ENCODE assay signal across 8 cellular contexts in the genomic region with DNA sequence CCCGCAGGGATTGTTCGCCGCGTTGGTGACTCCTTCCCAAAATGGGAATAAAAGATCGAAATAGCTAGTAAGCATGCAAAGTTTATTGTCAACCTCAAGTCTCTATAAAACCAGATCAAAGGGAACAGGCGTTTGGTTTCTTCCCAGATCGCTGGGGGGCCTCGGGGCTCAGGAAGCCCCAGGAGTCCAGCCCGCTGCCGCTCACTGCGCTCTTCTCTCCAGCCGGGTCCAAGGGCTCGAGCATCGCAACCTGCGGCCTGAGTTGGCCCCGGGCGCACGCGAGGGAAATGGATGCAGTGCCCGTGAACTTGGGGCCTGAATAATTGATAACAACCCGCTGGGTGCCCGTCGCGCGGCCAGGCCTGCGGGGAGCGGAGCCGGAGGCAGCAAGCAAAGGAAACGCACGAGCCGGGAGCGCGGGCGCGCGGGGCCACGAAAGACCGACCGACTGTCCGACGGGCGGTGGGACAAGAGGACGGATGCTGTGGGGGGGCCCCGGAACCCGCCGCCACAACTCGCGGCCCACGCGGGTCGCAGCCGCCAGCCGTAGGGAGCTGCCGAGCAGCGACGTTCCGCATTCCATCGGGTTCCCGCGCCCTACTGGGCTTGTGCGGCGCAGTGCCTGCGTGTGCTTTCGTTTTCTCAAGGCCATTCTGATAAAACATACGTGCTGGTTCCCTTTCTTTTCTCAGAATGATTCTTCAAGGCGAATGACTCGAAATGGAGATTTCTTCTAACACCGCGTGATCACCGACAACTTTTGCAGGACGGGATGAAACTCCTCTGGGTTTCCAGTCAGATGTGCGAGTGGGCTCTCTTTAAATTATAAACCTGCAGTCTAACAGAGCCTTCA. TPM values are rescaled to one million over a fixed set of nuclear protein-coding genes. Genes with fewer than 3 reads are reported as not detected.
DNase-seq lines count a peak whose midpoint lies in the region; ATAC-seq, FAIRE-seq and TF ChIP-seq lines count a peak whose summit lies in the region.

No MANE protein-coding gene starts in this region.

- H3K4me3 ChIP-seq in DOHH2 (ENCODE audit: low read length), result no peak overlapping the region
- H3K4me3 ChIP-seq in MM.1S (ENCODE audit: low read length), result peak overlapping the region; percentile 56
- peak overlapping the region; percentile 42 to 48 for H3K4me3 ChIP-seq in body of pancreas
- peak overlapping the region; percentile 52 to 63 for H3K4me3 ChIP-seq in kidney (ENCODE audit: low read length in 2 of 2)

- H3K27me3 ChIP-seq in DOHH2 (ENCODE audit: control insufficient read depth, low read length), result peaks cover 54% of the 10 kb centered on the region
- peaks cover 18% of the 10 kb centered on the region for H3K27me3 ChIP-seq in MM.1S (replicated peaks; ENCODE audit: insufficient read depth, low read length)
- no peaks in the 10 kb centered on the region for H3K27me3 ChIP-seq in body of pancreas

- H4K20me1 ChIP-seq in DOHH2 (ENCODE audit: control insufficient read depth, insufficient read depth, low read depth, low read length), result 0 out of 2 replicates have a peak, but pooled peaks cover 7% of the 10 kb centered on the region
- H4K20me1 ChIP-seq in MM.1S (ENCODE audit: insufficient read depth, low read length), result no peaks in the 10 kb centered on the region

- intact Hi-C loops in body of pancreas (cut with DNase I) (no loop called here), kidney (cut with DNase I) (no loop called here)

- H3K4me1 ChIP-seq in DOHH2 (ENCODE audit: control insufficient read depth, low read length), result no peaks in the 10 kb centered on the region
- no peaks in the 10 kb centered on the region for H3K4me1 ChIP-seq in MM.1S (ENCODE audit: low read length)
- peaks cover 16% of the 10 kb centered on the region for H3K4me1 ChIP-seq in body of pancreas
- H3K4me1 ChIP-seq in kidney (ENCODE audit: control insufficient read depth in 1 of 2, insufficient read depth in 1 of 2, low read depth in 1 of 2, low read length in 2 of 2), result peaks cover 0 to 4% of the 10 kb centered on the region in 2 donors

- peak; percentile 50 to 77 (median 65) for TF ChIP-seq POLR2A in body of pancreas (IDR thresholded peaks at IDR 0.05)

- H3K4me2 ChIP-seq in DOHH2 (ENCODE audit: low read length) (peak overlapping the region; percentile 24; the same call in 1 of the 2 replicates), MM.1S (ENCODE audit: low read depth, low read length) (peak overlapping the region; percentile 86)

- peak; percentile 28 for DNase-seq in MM.1S
- DNase-seq in body of pancreas, result peak; percentile 67 to 76 (median 72)
- peak; percentile 86 for DNase-seq in kidney
- DNase-seq in stimulated activated CD4-positive, alpha-beta T cell treated with anti-CD3 and anti-CD28 coated beads, Interleukin-1b, Interleukin-23, amount 100 ng/mL, for 48 hours, result peak; percentile 32
- no peak for DNase-seq in NCI-H446 treated with DMSO at 0.1 percent for 48 hours (lab: John Stamatoyannopoulos, UW)
- DNase-seq in HUDEP-2 (lab: John Stamatoyannopoulos, UW; ENCODE audit: unreplicated experiment in 76 of 76), result no peak

- H3K9me2 ChIP-seq in DOHH2 (replicated peaks; ENCODE audit: control insufficient read depth, low read length) (no peaks in the 10 kb centered on the region), MM.1S (replicated peaks; ENCODE audit: insufficient read depth, low read length) (no peaks in the 10 kb centered on the region)

- peak; percentile 87 for ATAC-seq in body of pancreas
- no peak for ATAC-seq in HG02678 (IDR thresholded peaks at IDR 0.05; ENCODE audit: unreplicated experiment)

- peak overlapping the region; percentile 56 for H2AFZ ChIP-seq in MM.1S (ENCODE audit: low read length)

- no peak for TF ChIP-seq CTCF in DOHH2 (IDR thresholded peaks at IDR 0.05; ENCODE audit: low read depth, low read length, poor library complexity, severe bottlenecking)
- no peak for TF ChIP-seq CTCF in MM.1S (IDR thresholded peaks at IDR 0.05; ENCODE audit: low read length)
- TF ChIP-seq CTCF in body of pancreas (IDR thresholded peaks at IDR 0.05), result peak in 2 of 7 experiments; percentile 16 to 17
- no peak for TF ChIP-seq CTCF in kidney (IDR thresholded peaks at IDR 0.05; ENCODE audit: borderline replicate concordance, extremely low read depth, insufficient read depth)

- H3K27ac ChIP-seq in DOHH2 (ENCODE audit: low read depth, low read length) (no peak overlapping the region), MM.1S (ENCODE audit: low read length) (no peak overlapping the region), body of pancreas (peak overlapping the region in 3 of 4 donors; percentile 24 to 68 (median 30)), kidney (ENCODE audit: low read depth in 2 of 2, low read length in 2 of 2) (peak overlapping the region in 1 of 2 donors; percentile 36)

- H3K36me3 ChIP-seq in DOHH2 (ENCODE audit: control insufficient read depth, low read length) (no peaks in the 10 kb centered on the region), MM.1S (replicated peaks; ENCODE audit: insufficient read depth, low read length) (no peaks in the 10 kb centered on the region), body of pancreas (replicated peaks in 1 of 2; ENCODE audit: insufficient read depth in 1 of 2, low read depth in 2 of 2) (no peaks in the 10 kb centered on the region), kidney (ENCODE audit: control insufficient read depth in 1 of 2, insufficient read depth in 2 of 2, low read length in 2 of 2) (no peaks in the 10 kb centered on the region)

- FAIRE-seq in kidney (lab: Jason Lieb, UNC), result no peak

- H3F3A ChIP-seq in DOHH2 (ENCODE audit: control insufficient read depth, insufficient read depth) (no peaks in the 10 kb centered on the region), MM.1S (ENCODE audit: insufficient read depth, low read length) (no peaks in the 10 kb centered on the region)

- H3K9me3 ChIP-seq in DOHH2 (ENCODE audit: control insufficient read depth, insufficient read depth, low read length) (no peaks in the 10 kb centered on the region), MM.1S (replicated peaks; ENCODE audit: insufficient read depth, low read length) (no peaks in the 10 kb centered on the region), body of pancreas (no peaks in the 10 kb centered on the region), kidney (ENCODE audit: control insufficient read depth in 1 of 2, low read length in 2 of 2) (no peaks in the 10 kb centered on the region)

- H3K9ac ChIP-seq in MM.1S (ENCODE audit: low read length) (peak overlapping the region; percentile 16; the same call in 1 of the 2 replicates), kidney (ENCODE audit: low read length in 2 of 2) (peak overlapping the region in 1 of 2 donors; percentile 49)

- WGBS in body of pancreas, 2 donors, result 5 to 9% methylated on average over 42 to 72 of the region's 72 CpGs

- H3K79me2 ChIP-seq in DOHH2 (ENCODE audit: control insufficient read depth, low read length) (no peaks in the 10 kb centered on the region), MM.1S (ENCODE audit: low read length) (no peaks in the 10 kb centered on the region)

RNA-seq across cellular contexts. Expression of gene ALX3, which starts 14.0 kb away (rescaled TPM):
- not detected for total RNA-seq in body of pancreas
- total RNA-seq in kidney, result not detected
- polyA plus RNA-seq in kidney (ENCODE audit: insufficient read depth, low read depth, low replicate concordance), result not detected

RNA-seq across cellular contexts. Expression of gene UBL4B, which starts 27.8 kb away (rescaled TPM):
- not detected for total RNA-seq in body of pancreas
- not detected for total RNA-seq in kidney
- not detected for polyA plus RNA-seq in kidney (ENCODE audit: insufficient read depth, low read depth, low replicate concordance)

RNA-seq across cellular contexts. Expression of gene STRIP1, which starts 50.0 kb away (rescaled TPM):
- total RNA-seq in body of pancreas (10 to 100 TPM; 22.7 to 24.1 TPM), kidney (31.1 TPM)
- 9.5 TPM for polyA plus RNA-seq in kidney (ENCODE audit: insufficient read depth, low read depth, low replicate concordance)

Comparison
In these comparisons a context has a peak if more than half of its experiments do, and no peak if none do; other contexts are left out.
1. H3K27ac ChIP-seq: peak in body of pancreas (3 of 4); none in DOHH2 (single experiment) and MM.1S (single experiment).
2. DNase-seq: peak in MM.1S (single experiment), body of pancreas (4 of 4), kidney (single experiment) and stimulated activated CD4-positive, alpha-beta T cell treated with anti-CD3 and anti-CD28 coated beads, Interleukin-1b, Interleukin-23, amount 100 ng/mL, for 48 hours (single experiment); none in NCI-H446 treated with DMSO at 0.1 percent for 48 hours (single experiment) and HUDEP-2 (0 of 76).